17 cellular contexts compared by ENCODE assay signal in the genomic region with DNA sequence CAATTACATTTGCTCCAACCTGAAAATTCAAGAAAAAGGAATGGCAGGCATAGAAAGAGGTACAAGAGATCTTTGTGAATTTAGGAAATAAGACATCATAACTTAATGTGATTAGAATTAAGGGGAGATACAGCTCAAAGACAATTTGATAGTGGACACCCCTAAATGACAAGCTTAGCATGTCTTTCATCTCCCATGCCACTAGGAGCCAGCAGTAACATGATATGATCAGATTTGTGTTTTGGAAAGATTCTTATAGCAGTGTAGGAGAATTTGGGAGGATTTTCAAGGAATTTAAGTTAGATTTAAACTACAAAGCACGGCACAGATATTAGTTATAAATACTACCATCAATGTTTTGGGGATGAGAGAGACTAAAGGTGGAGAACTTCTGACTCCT.
DNase-seq lines count a peak whose midpoint lies in the region; ATAC-seq and TF ChIP-seq lines count a peak whose summit lies in the region.
"Had no signal": no experiment of that assay in that cellular context is flagged by ENCODE, and none has a peak within 500 bp of the region (broad histone marks: within the 10 kb centered on the region; RNA-seq: fewer than 3 reads in every experiment).

No MANE protein-coding gene starts in this region.

- H3K36me3 ChIP-seq in cardiac muscle cell (no peaks in the 10 kb centered on the region), heart left ventricle (no peaks in the 10 kb centered on the region)
- H3K36me3 ChIP-seq: HAP-1, MG63, neutrophil had no signal

- no peak for TF ChIP-seq POLR2A in heart left ventricle (IDR thresholded peaks at IDR 0.05)

- H3K4me1 ChIP-seq in cardiac muscle cell (ENCODE audit: low read depth) (no peaks in the 10 kb centered on the region), heart left ventricle (no peaks in the 10 kb centered on the region)
- H3K4me1 ChIP-seq: HAP-1 had no signal

- H3K4me3 ChIP-seq in cardiac muscle cell (no peak overlapping the region), heart left ventricle (no peak overlapping the region), WI38 (ENCODE audit: low read depth, low read length) (no peak overlapping the region), fibroblast of mammary gland (ENCODE audit: control insufficient read depth, low read depth, low read length) (no peak overlapping the region)
- H3K4me3 ChIP-seq: HAP-1, MG63 had no signal

- peak; percentile 38 for TF ChIP-seq CTCF in cardiac muscle cell (IDR thresholded peaks at IDR 0.05; ENCODE audit: low read depth, low read length)
- no peak for TF ChIP-seq CTCF in heart left ventricle (IDR thresholded peaks at IDR 0.05)
- TF ChIP-seq CTCF in WI38 (IDR thresholded peaks at IDR 0.05; ENCODE audit: low read depth, low read length): peak; percentile 19; the same call in 1 of the 2 replicates
- peak; percentile 25 for TF ChIP-seq CTCF in fibroblast of mammary gland (conservative IDR thresholded peaks at IDR 0.05; ENCODE audit: control insufficient read depth, insufficient read depth, low read depth, low read length)

- intact Hi-C loops in heart left ventricle (cut with DNase I): no loop called here

- peak in 1 of 2 donors; percentile 20 for DNase-seq in cardiac muscle cell (ENCODE audit: low read depth in 1 of 2, low spot score in 1 of 2)
- DNase-seq in heart left ventricle: no peak
- peak; percentile 5 for DNase-seq in fibroblast of mammary gland (ENCODE audit: low read depth)
- no peak for DNase-seq in OCI-M1 (lab: John Stamatoyannopoulos, UW)
- no peak for DNase-seq in epidermal melanocyte (ENCODE audit: insufficient read length, low spot score)
- DNase-seq: activated B cell treated with CpG ODN at 0.5 μM for 24 hours, MG63, NCI-H1694, NCI-H2227 treated with DMSO at 0.1 percent for 48 hours, right cardiac atrium, Right ventricle myocardium superior had no signal

- H3K27me3 ChIP-seq in cardiac muscle cell (no peaks in the 10 kb centered on the region), heart left ventricle (no peaks in the 10 kb centered on the region)
- H3K27me3 ChIP-seq: MG63, neutrophil had no signal

- H3K27ac ChIP-seq in cardiac muscle cell (no peak overlapping the region), heart left ventricle (no peak overlapping the region)
- H3K27ac ChIP-seq: neutrophil had no signal

- ATAC-seq in heart left ventricle: no peak
- ATAC-seq in HG02763 (IDR thresholded peaks at IDR 0.05; ENCODE audit: unreplicated experiment): no peak
- ATAC-seq in HG03039 (IDR thresholded peaks at IDR 0.05; ENCODE audit: unreplicated experiment): no peak
- ATAC-seq: esophagus mucosa, right cardiac atrium had no signal

- 0% methylated on average over 1 of the region's 1 CpG for whole genome bisulfite sequencing in heart left ventricle, 4 donors

- H3K9me3 ChIP-seq in cardiac muscle cell (ENCODE audit: low read depth): no peaks in the 10 kb centered on the region
- H3K9me3 ChIP-seq in heart left ventricle: peaks cover 0 to 2% (median 0%) of the 10 kb centered on the region in 12 donors
- H3K9me3 ChIP-seq: HAP-1, MG63, neutrophil had no signal

Comparison
In these comparisons a context has a peak if more than half of its experiments do, and no peak if none do; other contexts are left out.
1. CTCF ChIP-seq: peak in cardiac muscle cell (single experiment), WI38 (single experiment) and fibroblast of mammary gland (single experiment); none in heart left ventricle (0 of 12).